In the genomic region with DNA sequence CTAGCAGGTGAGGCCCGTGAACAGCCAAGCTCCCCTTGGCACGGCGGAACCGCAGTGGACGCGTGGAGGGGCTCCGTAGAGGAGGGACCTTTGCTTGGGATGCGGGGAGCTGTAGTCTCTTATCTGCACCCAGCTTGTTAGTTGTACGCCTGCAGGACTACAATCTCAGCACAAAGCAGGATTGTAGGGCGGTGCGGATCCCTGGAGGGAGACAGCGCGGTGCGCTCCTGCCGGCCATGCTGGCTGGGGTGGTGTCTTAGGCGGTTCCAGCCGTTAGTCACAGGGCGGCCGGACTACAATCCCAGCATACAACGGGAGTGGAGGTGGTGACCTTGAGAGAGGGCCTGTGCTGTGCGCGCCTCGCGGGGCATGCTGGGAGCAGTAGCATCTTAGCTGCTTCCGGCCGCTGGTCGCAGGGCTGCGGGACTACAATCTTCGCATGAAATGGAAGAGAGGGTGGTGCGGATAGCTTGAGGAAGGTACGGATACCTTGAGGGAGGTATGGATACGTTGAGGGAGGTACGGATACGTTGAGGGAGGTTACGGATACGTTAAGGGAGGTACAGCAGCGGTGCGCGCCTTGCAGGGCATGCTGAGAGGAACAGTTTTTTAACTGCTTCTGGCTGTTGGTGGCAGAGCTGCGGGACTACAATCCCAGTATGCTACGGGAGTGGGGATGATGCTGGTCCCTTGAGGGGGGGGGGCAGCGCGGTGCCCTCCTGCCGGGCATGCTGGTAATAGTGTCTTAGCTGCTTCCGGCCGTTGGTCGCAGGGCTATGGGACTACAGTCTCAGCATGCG, we compare ENCODE assay signal across 1 cellular context.
TF ChIP-seq lines count a peak whose summit lies in the region.

No MANE protein-coding gene starts in this region.

TF ChIP-seq in GM12878, 131 proteins besides CTCF, POLR2A, EP300 and RAD21 (continued from another document):
- TF ChIP-seq NBN (IDR thresholded peaks at IDR 0.05) (0 out of 2 replicates have a peak, but pooled peaks have one; percentile 56), ZNF622 (IDR thresholded peaks at IDR 0.05) (no peak), RBBP5 (conservative IDR thresholded peaks at IDR 0.05) (no peak), SUZ12 (IDR thresholded peaks at IDR 0.05; ENCODE audit: unreplicated experiment) (no peak), ETV6 (conservative IDR thresholded peaks at IDR 0.05 in 1 of 2, IDR thresholded peaks at IDR 0.05 in 1 of 2; ENCODE audit: borderline replicate concordance in 1 of 2, low read depth in 1 of 2) (no peak), PAX5 (IDR thresholded peaks at IDR 0.05; ENCODE audit: borderline replicate concordance, low read depth, low read length) (peak; percentile 88)
- TF ChIP-seq, protein P1, sequence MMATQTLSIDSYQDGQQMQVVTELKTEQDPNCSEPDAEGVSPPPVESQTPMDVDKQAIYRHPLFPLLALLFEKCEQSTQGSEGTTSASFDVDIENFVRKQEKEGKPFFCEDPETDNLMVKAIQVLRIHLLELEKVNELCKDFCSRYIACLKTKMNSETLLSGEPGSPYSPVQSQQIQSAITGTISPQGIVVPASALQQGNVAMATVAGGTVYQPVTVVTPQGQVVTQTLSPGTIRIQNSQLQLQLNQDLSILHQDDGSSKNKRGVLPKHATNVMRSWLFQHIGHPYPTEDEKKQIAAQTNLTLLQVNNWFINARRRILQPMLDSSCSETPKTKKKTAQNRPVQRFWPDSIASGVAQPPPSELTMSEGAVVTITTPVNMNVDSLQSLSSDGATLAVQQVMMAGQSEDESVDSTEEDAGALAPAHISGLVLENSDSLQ (IDR thresholded peaks at IDR 0.05): no peak
- TF ChIP-seq, protein P2, sequence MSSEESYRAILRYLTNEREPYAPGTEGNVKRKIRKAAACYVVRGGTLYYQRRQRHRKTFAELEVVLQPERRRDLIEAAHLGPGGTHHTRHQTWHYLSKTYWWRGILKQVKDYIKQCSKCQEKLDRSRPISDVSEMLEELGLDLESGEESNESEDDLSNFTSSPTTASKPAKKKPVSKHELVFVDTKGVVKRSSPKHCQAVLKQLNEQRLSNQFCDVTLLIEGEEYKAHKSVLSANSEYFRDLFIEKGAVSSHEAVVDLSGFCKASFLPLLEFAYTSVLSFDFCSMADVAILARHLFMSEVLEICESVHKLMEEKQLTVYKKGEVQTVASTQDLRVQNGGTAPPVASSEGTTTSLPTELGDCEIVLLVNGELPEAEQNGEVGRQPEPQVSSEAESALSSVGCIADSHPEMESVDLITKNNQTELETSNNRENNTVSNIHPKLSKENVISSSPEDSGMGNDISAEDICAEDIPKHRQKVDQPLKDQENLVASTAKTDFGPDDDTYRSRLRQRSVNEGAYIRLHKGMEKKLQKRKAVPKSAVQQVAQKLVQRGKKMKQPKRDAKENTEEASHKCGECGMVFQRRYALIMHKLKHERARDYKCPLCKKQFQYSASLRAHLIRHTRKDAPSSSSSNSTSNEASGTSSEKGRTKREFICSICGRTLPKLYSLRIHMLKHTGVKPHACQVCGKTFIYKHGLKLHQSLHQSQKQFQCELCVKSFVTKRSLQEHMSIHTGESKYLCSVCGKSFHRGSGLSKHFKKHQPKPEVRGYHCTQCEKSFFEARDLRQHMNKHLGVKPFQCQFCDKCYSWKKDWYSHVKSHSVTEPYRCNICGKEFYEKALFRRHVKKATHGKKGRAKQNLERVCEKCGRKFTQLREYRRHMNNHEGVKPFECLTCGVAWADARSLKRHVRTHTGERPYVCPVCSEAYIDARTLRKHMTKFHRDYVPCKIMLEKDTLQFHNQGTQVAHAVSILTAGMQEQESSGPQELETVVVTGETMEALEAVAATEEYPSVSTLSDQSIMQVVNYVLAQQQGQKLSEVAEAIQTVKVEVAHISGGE (CRISPR knock-in tag; IDR thresholded peaks at IDR 0.05): no peak
